Comparison of ENCODE assay signal across 8 cellular contexts in genomic region chr6:31659649-31660223, GRCh38. TPM values are rescaled to one million over a fixed set of nuclear protein-coding genes. Genes with fewer than 3 reads are reported as not detected.
DNase-seq lines count a peak whose midpoint lies in the region; ATAC-seq and TF ChIP-seq lines count a peak whose summit lies in the region.

No MANE protein-coding gene starts in this region.

- peak; percentile 31 for ATAC-seq in activated CD8-positive, alpha-beta T cell treated with anti-CD3 and anti-CD28 coated beads, Interleukin-2, amount 10 ng/mL, durations not matched to agents 7 days and 5 days
- ATAC-seq in gastrocnemius medialis (peak in 1 of 2 donors; percentile 17), HG03378 (IDR thresholded peaks at IDR 0.05; ENCODE audit: unreplicated experiment) (no peak)

- H3K4me1 Mint-ChIP-seq in activated CD8-positive, alpha-beta T cell treated with anti-CD3 and anti-CD28 coated beads, Interleukin-2, amount 10 ng/mL, durations not matched to agents 7 days and 5 days (ENCODE audit: low read depth) = peaks cover 89% of the 10 kb centered on the region

- H3K27ac Mint-ChIP-seq in activated CD8-positive, alpha-beta T cell treated with anti-CD3 and anti-CD28 coated beads, Interleukin-2, amount 10 ng/mL, durations not matched to agents 7 days and 5 days = peak overlapping the region; percentile 88

- H2AFZ ChIP-seq in ACC112 (ENCODE audit: low read length, unreplicated experiment) = no peak overlapping the region

- 0 out of 2 replicates have a peak, but pooled peaks cover 4% of the 10 kb centered on the region for H3K36me3 ChIP-seq in ACC112 (ENCODE audit: insufficient read depth, low read length)
- H3K36me3 ChIP-seq in H7 (replicated peaks; ENCODE audit: control insufficient read depth, insufficient read depth, low read length) = peaks cover 8% of the 10 kb centered on the region
- peaks cover 37% of the 10 kb centered on the region for H3K36me3 ChIP-seq in left ventricle myocardium inferior
- H3K36me3 ChIP-seq in gastrocnemius medialis = peaks cover 0 to 14% of the 10 kb centered on the region in 2 donors

- H3K36me3 Mint-ChIP-seq in activated CD8-positive, alpha-beta T cell treated with anti-CD3 and anti-CD28 coated beads, Interleukin-2, amount 10 ng/mL, durations not matched to agents 7 days and 5 days (ENCODE audit: low read depth) = peaks cover 86% of the 10 kb centered on the region

- in situ Hi-C loops in gastrocnemius medialis (cut with MboI; ENCODE audit: low sequenced_read_pairs in 4 of 4) = loop anchor here in 2 of 4 donors (25.0 kb wide), 2 partner anchors 303 to 528 kb away; partner anchors contain the start of genes AGER (in 2 of the 2), AGPAT1 (in 2 of the 2), GPSM3 (in 2 of the 2) and PBX2 (in 2 of the 2)

- H3K27me3 Mint-ChIP-seq in activated CD8-positive, alpha-beta T cell treated with anti-CD3 and anti-CD28 coated beads, Interleukin-2, amount 10 ng/mL, durations not matched to agents 7 days and 5 days (ENCODE audit: low read depth) = no peaks in the 10 kb centered on the region

- H3K9me3 ChIP-seq in left ventricle myocardium inferior (replicated peaks) = no peaks in the 10 kb centered on the region
- H3K9me3 ChIP-seq in gastrocnemius medialis = no peaks in the 10 kb centered on the region

- H3K4me3 Mint-ChIP-seq in activated CD8-positive, alpha-beta T cell treated with anti-CD3 and anti-CD28 coated beads, Interleukin-2, amount 10 ng/mL, durations not matched to agents 7 days and 5 days = peak overlapping the region; percentile 91

- POLR2A ChIA-PET in activated CD8-positive, alpha-beta T cell treated with anti-CD3 and anti-CD28 coated beads, Interleukin-2, amount 10 ng/mL, durations not matched to agents 7 days and 5 days (lab: Charles Lee) = interaction anchor here (1.5 kb wide), 1 partner anchor 78 kb away, joined by 5 read pairs; no protein-coding TSS in a partner anchor

- intact Hi-C loops in left ventricle myocardium inferior (cut with micrococcal nuclease) (no loop called here), gastrocnemius medialis (cut with DNase I; ENCODE audit: low total_unique reads) (loop anchor here (1.0 to 5.0 kb wide), 2 partner anchors 7 to 1313 kb away; partner anchors contain the start of gene BAG6)

- DNase-seq in H7 (peak; percentile 70), left ventricle myocardium inferior (no peak), gastrocnemius medialis (no peak), 8988T (no peak), epidermal melanocyte (ENCODE audit: insufficient read length, low spot score) (no peak)
- no peak for DNase-seq in activated CD8-positive, alpha-beta T cell treated with anti-CD3 and anti-CD28 coated beads, Interleukin-2, amount 10 ng/mL, durations not matched to agents 7 days and 5 days

- no peak for TF ChIP-seq POLR2A in gastrocnemius medialis (IDR thresholded peaks at IDR 0.05)

- TF ChIP-seq CTCF in left ventricle myocardium inferior (IDR thresholded peaks at IDR 0.05; ENCODE audit: borderline replicate concordance) (no peak), gastrocnemius medialis (IDR thresholded peaks at IDR 0.05 in 4 of 5, conservative IDR thresholded peaks at IDR 0.05 in 1 of 5) (no peak)

- peak overlapping the region; percentile 91 for H3K4me3 ChIP-seq in ACC112 (ENCODE audit: low read depth, low read length)
- H3K4me3 ChIP-seq in H7 (ENCODE audit: insufficient read depth, low read depth, low read length) = peak overlapping the region; percentile 86
- H3K4me3 ChIP-seq in left ventricle myocardium inferior = peak overlapping the region; percentile 90
- H3K4me3 ChIP-seq in gastrocnemius medialis = peak overlapping the region; percentile 58 to 82 (median 76)

- CTCF ChIA-PET in activated CD8-positive, alpha-beta T cell treated with anti-CD3 and anti-CD28 coated beads, Interleukin-2, amount 10 ng/mL, durations not matched to agents 7 days and 5 days (lab: Charles Lee) = interaction anchor here (2.6 kb wide), 1 partner anchor 61 kb away, joined by 6 read pairs; no protein-coding TSS in a partner anchor

- no peaks in the 10 kb centered on the region for H3K9me3 Mint-ChIP-seq in activated CD8-positive, alpha-beta T cell treated with anti-CD3 and anti-CD28 coated beads, Interleukin-2, amount 10 ng/mL, durations not matched to agents 7 days and 5 days (ENCODE audit: insufficient read depth)

- no peaks in the 10 kb centered on the region for H3K27me3 ChIP-seq in ACC112 (ENCODE audit: insufficient read depth, low read length)
- no peaks in the 10 kb centered on the region for H3K27me3 ChIP-seq in H7 (ENCODE audit: control insufficient read depth, insufficient read depth, low read length)
- no peaks in the 10 kb centered on the region for H3K27me3 ChIP-seq in left ventricle myocardium inferior (ENCODE audit: low read depth)
- H3K27me3 ChIP-seq in gastrocnemius medialis = no peaks in the 10 kb centered on the region

- H3K4me1 ChIP-seq in ACC112 (ENCODE audit: control insufficient read depth, insufficient read depth, low read length, unreplicated experiment) (peaks cover 14% of the 10 kb centered on the region), left ventricle myocardium inferior (peaks cover 75% of the 10 kb centered on the region), gastrocnemius medialis (peaks cover 34 to 40% of the 10 kb centered on the region in 2 donors)

- peaks cover 64% of the 10 kb centered on the region for H3K79me2 ChIP-seq in ACC112 (ENCODE audit: control insufficient read depth, insufficient read depth, low read length, unreplicated experiment)

- peak overlapping the region; percentile 52 for H3K27ac ChIP-seq in ACC112 (ENCODE audit: low read depth, low read length)
- peak overlapping the region; percentile 95 for H3K27ac ChIP-seq in left ventricle myocardium inferior (replicated peaks)
- H3K27ac ChIP-seq in gastrocnemius medialis = peak overlapping the region; percentile 80 to 100 (median 87)

RNA-seq across cellular contexts. Expression of gene C6orf47, which starts 0.8 kb away (rescaled TPM):
- total RNA-seq in H7 (2014; rRNA removed; shearing (Covaris generic)) = 17.3 and 17.6 TPM in 2 replicates
- 10 to 100 TPM; 22.5 to 23.8 TPM for total RNA-seq in activated CD8-positive, alpha-beta T cell treated with anti-CD3 and anti-CD28 coated beads, Interleukin-2, amount 10 ng/mL, durations not matched to agents 7 days and 5 days
- 16.9 TPM for total RNA-seq in left ventricle myocardium inferior
- 10 to 100 TPM; 22.2 to 34.9 (median 26.8) TPM for total RNA-seq in gastrocnemius medialis

RNA-seq across cellular contexts. Expression of gene APOM, which starts 4.0 kb away (rescaled TPM):
- 3.3 and 4.2 TPM in 2 replicates for total RNA-seq in H7 (2014; rRNA removed; shearing (Covaris generic))
- 1 to 10 TPM; 3.2 to 5.1 TPM for total RNA-seq in activated CD8-positive, alpha-beta T cell treated with anti-CD3 and anti-CD28 coated beads, Interleukin-2, amount 10 ng/mL, durations not matched to agents 7 days and 5 days
- total RNA-seq in left ventricle myocardium inferior = 2.4 TPM
- total RNA-seq in gastrocnemius medialis = 1 to 10 TPM; 1.8 to 7.9 (median 2.4) TPM

RNA-seq across cellular contexts. Expression of gene GPANK1, which starts 5.1 kb away (rescaled TPM):
- 28.6 and 33.3 TPM in 2 replicates for total RNA-seq in H7 (2014; rRNA removed; shearing (Covaris generic))
- total RNA-seq in activated CD8-positive, alpha-beta T cell treated with anti-CD3 and anti-CD28 coated beads, Interleukin-2, amount 10 ng/mL, durations not matched to agents 7 days and 5 days = 10 to 100 TPM; 29.0 to 34.7 TPM
- total RNA-seq in left ventricle myocardium inferior (19.2 TPM), gastrocnemius medialis (10 to 100 TPM; 17.3 to 29.8 (median 24.5) TPM)

RNA-seq across cellular contexts. Expression of gene CSNK2B, which starts 6.1 kb away (rescaled TPM):
- total RNA-seq in H7 (2014; rRNA removed; shearing (Covaris generic)) = 197 and 224 TPM in 2 replicates
- total RNA-seq in activated CD8-positive, alpha-beta T cell treated with anti-CD3 and anti-CD28 coated beads, Interleukin-2, amount 10 ng/mL, durations not matched to agents 7 days and 5 days = 100 to 1,000 TPM; 233 to 250 TPM
- 105 TPM for total RNA-seq in left ventricle myocardium inferior
- 100 to 1,000 TPM; 185 to 251 (median 226) TPM for total RNA-seq in gastrocnemius medialis

RNA-seq across cellular contexts. Expression of gene BAG6, which starts 7.3 kb away (rescaled TPM):
- total RNA-seq in H7 (2014; rRNA removed; shearing (Covaris generic)) = 320 and 331 TPM in 2 replicates
- total RNA-seq in activated CD8-positive, alpha-beta T cell treated with anti-CD3 and anti-CD28 coated beads, Interleukin-2, amount 10 ng/mL, durations not matched to agents 7 days and 5 days = 100 to 1,000 TPM; 259 to 267 TPM
- total RNA-seq in left ventricle myocardium inferior (260 TPM), gastrocnemius medialis (100 to 1,000 TPM; 305 to 509 (median 459) TPM)
